Comparison of ENCODE assay signal across 23 cellular contexts in genomic region chr1:210371916-210372315, GRCh38. TPM values are rescaled to one million over a fixed set of nuclear protein-coding genes. Genes with fewer than 3 reads are reported as not detected.
DNase-seq lines count a peak whose midpoint lies in the region; ATAC-seq and TF ChIP-seq lines count a peak whose summit lies in the region.
"Had no signal": no experiment of that assay in that cellular context is flagged by ENCODE, and none has a peak within 500 bp of the region (broad histone marks: within the 10 kb centered on the region; RNA-seq: fewer than 3 reads in every experiment).

No MANE protein-coding gene starts in this region.

- no peak overlapping the region for H3K4me2 ChIP-seq in mammary epithelial cell (ENCODE audit: insufficient read depth, low read depth, low read length)
- H3K4me2 ChIP-seq in mesendoderm (ENCODE audit: low read length) = no peak overlapping the region
- H3K4me2 ChIP-seq: BLaER1 treated with 17β-estradiol and CSF1 and Interleukin-3, amounts not matched to agents 10 nM and 100 nM had no signal

- H3K27ac ChIP-seq in breast epithelium (peak overlapping the region; percentile 55 to 60), mammary epithelial cell (ENCODE audit: insufficient read depth, low read depth, low read length) (no peak overlapping the region), mesendoderm (ENCODE audit: low read depth, low read length) (no peak overlapping the region), body of pancreas (no peak overlapping the region)
- H3K27ac ChIP-seq: BLaER1 treated with 17β-estradiol and CSF1 and Interleukin-3, amounts not matched to agents 10 nM and 100 nM; Peyer's patch; SK-N-MC had no signal

- TF ChIP-seq POLR2A in breast epithelium (IDR thresholded peaks at IDR 0.05) (no peak), body of pancreas (IDR thresholded peaks at IDR 0.05) (no peak)

- H3K27me3 Mint-ChIP-seq in T-helper 17 cell = no peaks in the 10 kb centered on the region
- H3K27me3 Mint-ChIP-seq: CD4-positive, alpha-beta T cell had no signal

- intact Hi-C loops in breast epithelium (cut with DNase I; ENCODE audit: low total_unique reads) = no loop called here
- intact Hi-C loops in mammary epithelial cell (cut with micrococcal nuclease) = loop anchor here (2.0 to 5.0 kb wide), 3 partner anchors 27 to 230 kb away; no protein-coding TSS in a partner anchor
- intact Hi-C loops in body of pancreas (cut with DNase I) = no loop called here

- ATAC-seq in T-helper 17 cell = no peak
- ATAC-seq in body of pancreas = no peak
- ATAC-seq: GM12878, K562 had no signal

- H3K4me3 Mint-ChIP-seq in T-helper 17 cell = no peak overlapping the region
- H3K4me3 Mint-ChIP-seq: CD4-positive, alpha-beta T cell had no signal

- H3K18ac ChIP-seq in mesendoderm (ENCODE audit: low read length) = no peak overlapping the region

- dilution Hi-C loops in mammary epithelial cell (cut with HindIII; ENCODE audit: low sequenced_read_pairs) = no loop called here

- no peak overlapping the region for H3K23ac ChIP-seq in mesendoderm (ENCODE audit: low read length)

- H3K9ac ChIP-seq in mammary epithelial cell (ENCODE audit: insufficient read depth, low read length) (no peak overlapping the region), mesendoderm (ENCODE audit: low read length) (no peak overlapping the region)
- H3K9ac ChIP-seq: BLaER1 treated with 17β-estradiol and CSF1 and Interleukin-3, amounts not matched to agents 10 nM and 100 nM had no signal

- H4K8ac ChIP-seq in mesendoderm (ENCODE audit: low read depth, low read length) = no peak overlapping the region

- DNase-seq in breast epithelium (ENCODE audit: low spot score in 2 of 2) (no peak), mammary epithelial cell (no peak), T-helper 17 cell (no peak), mesendoderm (peak; percentile 32), NCI-H526 treated with DMSO at 0.1 percent for 48 hours (lab: John Stamatoyannopoulos, UW) (no peak), body of pancreas (no peak), middle frontal gyrus (ENCODE audit: extremely low spot score, low spot score) (no peak)
- DNase-seq: AML-193; CD4-positive, alpha-beta T cell; DMS79; GDM1; GOT3; MV-4-11; NCI-H1105 treated with DMSO at 0.1 percent for 48 hours; NCI-H2029; NCI-H446; NCI-H524 treated with DMSO at 0.1 percent for 48 hours; Peyer's patch; SHP77 treated with DMSO at 0.1 percent for 48 hours had no signal

- no peaks in the 10 kb centered on the region for H3K36me3 ChIP-seq in breast epithelium
- H3K36me3 ChIP-seq in mammary epithelial cell (ENCODE audit: insufficient read depth, low read length) = no peaks in the 10 kb centered on the region
- H3K36me3 ChIP-seq in mesendoderm (ENCODE audit: control insufficient read depth, insufficient read depth, low read length) = no peaks in the 10 kb centered on the region
- no peaks in the 10 kb centered on the region for H3K36me3 ChIP-seq in body of pancreas (replicated peaks in 1 of 2; ENCODE audit: insufficient read depth in 1 of 2, low read depth in 2 of 2)
- H3K36me3 ChIP-seq: BLaER1 treated with 17β-estradiol and CSF1 and Interleukin-3, amounts not matched to agents 10 nM and 100 nM; Peyer's patch had no signal

- H3K4me3 ChIP-seq in breast epithelium (no peak overlapping the region), mammary epithelial cell (replicated peaks in 1 of 3; ENCODE audit: insufficient read depth in 1 of 3, low read depth in 2 of 3, low read length in 3 of 3) (no peak overlapping the region), mesendoderm (ENCODE audit: low read length) (no peak overlapping the region), body of pancreas (no peak overlapping the region)
- H3K4me3 ChIP-seq: BLaER1 treated with 17β-estradiol and CSF1 and Interleukin-3, amounts not matched to agents 10 nM and 100 nM; GM12878; K562; Peyer's patch; SK-N-MC had no signal

- TF ChIP-seq CTCF in breast epithelium (IDR thresholded peaks at IDR 0.05) (no peak), mammary epithelial cell (conservative IDR thresholded peaks at IDR 0.05 in 1 of 2, IDR thresholded peaks at IDR 0.05 in 1 of 2; ENCODE audit: extremely low read depth in 1 of 2, insufficient read depth in 1 of 2, low read depth in 1 of 2, low read length in 2 of 2) (no peak), body of pancreas (IDR thresholded peaks at IDR 0.05) (no peak)

- H3K4me1 ChIP-seq in breast epithelium (peaks cover 0 to 7% of the 10 kb centered on the region in 2 donors), mammary epithelial cell (ENCODE audit: insufficient read depth, low read length) (peaks cover 8% of the 10 kb centered on the region), mesendoderm (ENCODE audit: control insufficient read depth, low read depth, low read length) (peaks cover 10% of the 10 kb centered on the region), body of pancreas (peaks cover 5% of the 10 kb centered on the region)
- H3K4me1 ChIP-seq: BLaER1 treated with 17β-estradiol and CSF1 and Interleukin-3, amounts not matched to agents 10 nM and 100 nM; Peyer's patch had no signal

- H3K27me3 ChIP-seq in breast epithelium (no peaks in the 10 kb centered on the region), mammary epithelial cell (ENCODE audit: insufficient read depth, low read length) (no peaks in the 10 kb centered on the region), mesendoderm (ENCODE audit: insufficient read depth, low read length, poor library complexity) (no peaks in the 10 kb centered on the region), body of pancreas (no peaks in the 10 kb centered on the region)
- H3K27me3 ChIP-seq: BLaER1 treated with 17β-estradiol and CSF1 and Interleukin-3, amounts not matched to agents 10 nM and 100 nM; Peyer's patch had no signal

- H2AK5ac ChIP-seq in mesendoderm (ENCODE audit: low read length) = no peak overlapping the region

- H3K79me2 ChIP-seq in mammary epithelial cell (ENCODE audit: insufficient read depth, low read length) (no peaks in the 10 kb centered on the region), mesendoderm (ENCODE audit: control insufficient read depth, insufficient read depth, low read length) (no peaks in the 10 kb centered on the region)

- no peaks in the 10 kb centered on the region for H4K20me1 ChIP-seq in mammary epithelial cell (ENCODE audit: insufficient read depth, low read length)
- H4K20me1 ChIP-seq: BLaER1 treated with 17β-estradiol and CSF1 and Interleukin-3, amounts not matched to agents 10 nM and 100 nM had no signal

- no peak overlapping the region for H3K4ac ChIP-seq in mesendoderm (ENCODE audit: low read depth, low read length)

- no peak overlapping the region for H3K56ac ChIP-seq in mesendoderm (ENCODE audit: low read length)

- peaks cover 9% of the 10 kb centered on the region for H3K36me3 Mint-ChIP-seq in T-helper 17 cell (ENCODE audit: low read depth)

- H2BK120ac ChIP-seq in mesendoderm (ENCODE audit: low read depth, low read length) = no peak overlapping the region

- 50% methylated on average over 2 of the region's 2 CpGs for WGBS in mammary epithelial cell (ENCODE audit: low coverage, missing lambda C conversion rate)
- WGBS in mesendoderm (ENCODE audit: extremely low coverage, insufficient coverage, low lambda C conversion rate) = no CpG with 5 or more reads among the region's 2 CpGs
- 80 to 87% methylated on average over 2 of the region's 2 CpGs for WGBS in body of pancreas, 2 donors

- H3K79me1 ChIP-seq in mesendoderm (ENCODE audit: low read length) = no peaks in the 10 kb centered on the region

- no TSS peak for BruUV-seq in mammary epithelial cell (replicated peaks; lab: Mats Ljungman, UMichigan)

- CTCF ChIA-PET in mammary epithelial cell (lab: Charles Lee; ENCODE audit: low non-redundant PET) = no interaction called here

- H2BK5ac ChIP-seq in mesendoderm (ENCODE audit: low read length) = no peak overlapping the region

- peaks cover 21% of the 10 kb centered on the region for H3K4me1 Mint-ChIP-seq in T-helper 17 cell

- H3K9me3 ChIP-seq in breast epithelium (no peaks in the 10 kb centered on the region), mammary epithelial cell (replicated peaks; ENCODE audit: insufficient read depth, low read length) (no peaks in the 10 kb centered on the region), T-helper 17 cell (ENCODE audit: control insufficient read depth, low read length, poor library complexity, severe bottlenecking) (no peaks in the 10 kb centered on the region), body of pancreas (no peaks in the 10 kb centered on the region)
- H3K9me3 ChIP-seq: BLaER1 treated with 17β-estradiol and CSF1 and Interleukin-3, amounts not matched to agents 10 nM and 100 nM; Peyer's patch had no signal

- no peak overlapping the region for H4K5ac ChIP-seq in mesendoderm (ENCODE audit: low read length)

- H2AFZ ChIP-seq in mammary epithelial cell (ENCODE audit: low read depth, low read length) = no peak overlapping the region

- peak overlapping the region; percentile 94 for H3K27ac Mint-ChIP-seq in T-helper 17 cell
- H3K27ac Mint-ChIP-seq: CD4-positive, alpha-beta T cell had no signal

- no peak overlapping the region for H2BK15ac ChIP-seq in mesendoderm (replicated peaks; ENCODE audit: low read depth)

- in situ Hi-C loops in mammary epithelial cell (cut with MboI; ENCODE audit: low sequenced_read_pairs in 2 of 2) = no loop called here

RNA-seq across cellular contexts. Expression of gene HHAT, which starts 43.2 kb away (rescaled TPM):
- total RNA-seq in breast epithelium (10 to 100 TPM in 2 of 3 donors, 1 to 10 TPM in 1; 3.8 to 31.6 (median 15.1) TPM), mammary epithelial cell (1 to 10 TPM; 1.8 to 9.8 TPM), T-helper 17 cell (1 to 10 TPM; 7.5 to 9.2 TPM), body of pancreas (10 to 100 TPM in 1 of 2 donors, 1 to 10 TPM in 1; 4.4 to 19.4 TPM)
- 1.8 TPM for polyA plus RNA-seq in mammary epithelial cell
- polyA minus RNA-seq in mammary epithelial cell = not detected
- 0.67 TPM for polyA plus RNA-seq in mesendoderm (2013, experiment 1 of 2)
- polyA plus RNA-seq in mesendoderm (2013, experiment 2 of 2) = 0.87 TPM

Comparison
In these comparisons a context has a peak if more than half of its experiments do, and no peak if none do; other contexts are left out.
1. H3K27ac ChIP-seq: peak in breast epithelium (2 of 2); none in mammary epithelial cell (single experiment), mesendoderm (single experiment) and body of pancreas (0 of 4).